In the genomic region with DNA sequence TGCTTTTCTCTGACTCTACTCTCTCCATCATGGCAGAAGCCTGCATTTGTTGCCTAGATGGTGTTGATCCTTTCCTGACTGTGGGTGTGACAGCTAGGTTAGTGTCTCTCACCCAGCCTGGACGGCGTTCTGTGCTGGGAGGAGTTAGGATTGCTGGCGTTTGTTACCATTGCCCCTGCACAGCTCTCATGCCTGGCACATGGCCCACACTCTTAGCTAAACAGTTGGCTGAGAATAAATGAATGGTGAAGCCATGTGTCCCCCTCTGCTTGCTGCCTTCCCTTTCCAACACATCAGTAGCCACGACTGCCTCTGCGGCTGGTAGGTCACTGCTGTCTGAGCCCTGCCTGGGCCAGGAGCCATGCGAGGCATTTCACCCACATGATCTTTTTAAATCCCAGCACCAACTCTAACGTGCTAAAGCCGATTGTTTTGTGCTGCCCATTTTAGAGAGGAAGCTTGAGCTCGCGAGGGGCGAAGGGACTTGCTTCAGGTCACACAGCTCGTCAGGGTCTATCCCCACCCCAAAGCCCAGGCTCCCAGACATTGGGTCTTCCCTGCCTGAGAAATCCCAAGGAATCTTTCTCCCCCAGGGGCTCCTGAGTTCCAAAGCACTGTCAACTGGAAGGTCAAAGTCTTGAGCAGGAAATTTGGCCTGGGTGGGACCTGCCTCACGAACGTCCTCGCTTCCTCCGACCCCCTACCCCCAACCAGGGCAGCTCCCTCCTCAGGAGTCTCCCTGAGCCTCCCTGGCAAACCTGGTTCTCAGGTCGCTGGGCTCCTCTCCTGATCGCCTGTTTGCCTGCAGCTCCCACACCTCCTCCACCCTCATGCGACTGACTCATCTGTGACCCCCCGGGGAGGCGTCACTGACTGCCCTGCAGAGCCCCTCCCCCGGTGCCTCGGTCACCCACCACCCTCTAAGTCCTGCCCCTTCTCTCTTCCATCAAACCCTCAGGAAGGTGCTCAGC, we compare ENCODE assay signal across 17 cellular contexts.
DNase-seq lines count a peak whose midpoint lies in the region; ATAC-seq and TF ChIP-seq lines count a peak whose summit lies in the region.
"Had no signal": no experiment of that assay in that cellular context is flagged by ENCODE, and none has a peak within 500 bp of the region (broad histone marks: within the 10 kb centered on the region; RNA-seq: fewer than 3 reads in every experiment).

No MANE protein-coding gene starts in this region.

- H3K27ac ChIP-seq in suprapubic skin (no peak overlapping the region), tibial nerve (no peak overlapping the region)
- H3K27ac ChIP-seq: 22Rv1, colonic mucosa had no signal

- TF ChIP-seq CTCF in suprapubic skin (IDR thresholded peaks at IDR 0.05) (no peak), tibial nerve (IDR thresholded peaks at IDR 0.05) (no peak)

- H3K4me1 ChIP-seq in suprapubic skin (no peaks in the 10 kb centered on the region), tibial nerve (no peaks in the 10 kb centered on the region)
- H3K4me1 ChIP-seq: colonic mucosa had no signal

- no peak overlapping the region for H3K27ac Mint-ChIP-seq in activated CD8-positive, alpha-beta memory T cell treated with anti-CD3 and anti-CD28 coated beads, Interleukin-2, amount 10 ng/mL, durations not matched to agents 7 days and 5 days

- H3K36me3 ChIP-seq in suprapubic skin: no peaks in the 10 kb centered on the region
- H3K36me3 ChIP-seq in tibial nerve: no peaks in the 10 kb centered on the region
- H3K36me3 ChIP-seq: colonic mucosa had no signal

- H3K4me1 Mint-ChIP-seq in activated CD8-positive, alpha-beta memory T cell treated with anti-CD3 and anti-CD28 coated beads, Interleukin-2, amount 10 ng/mL, durations not matched to agents 7 days and 5 days: no peaks in the 10 kb centered on the region

- H3K9me3 Mint-ChIP-seq in activated CD8-positive, alpha-beta memory T cell treated with anti-CD3 and anti-CD28 coated beads, Interleukin-2, amount 10 ng/mL, durations not matched to agents 7 days and 5 days (ENCODE audit: low read depth): no peaks in the 10 kb centered on the region
- H3K9me3 Mint-ChIP-seq: activated naive CD4-positive, alpha-beta T cell treated with anti-CD3 and anti-CD28 coated beads, Interleukin-2, amount 50 U/mL, for 72 hours had no signal

- H3K4me3 ChIP-seq in suprapubic skin: no peak overlapping the region
- no peak overlapping the region for H3K4me3 ChIP-seq in tibial nerve
- H3K4me3 ChIP-seq: colonic mucosa had no signal

- TF ChIP-seq EP300 in suprapubic skin (IDR thresholded peaks at IDR 0.05): no peak
- TF ChIP-seq EP300 in tibial nerve (IDR thresholded peaks at IDR 0.05): no peak

- CTCF ChIA-PET in activated CD8-positive, alpha-beta memory T cell treated with anti-CD3 and anti-CD28 coated beads, Interleukin-2, amount 10 ng/mL, durations not matched to agents 7 days and 5 days (lab: Charles Lee): no interaction called here

- 50% methylated on average over 19 of the region's 23 CpGs for WGBS in suprapubic skin
- WGBS in tibial nerve, 2 donors: 51 to 55% methylated on average over 23 of the region's 23 CpGs

- H3K27me3 Mint-ChIP-seq in activated CD8-positive, alpha-beta memory T cell treated with anti-CD3 and anti-CD28 coated beads, Interleukin-2, amount 10 ng/mL, durations not matched to agents 7 days and 5 days: peaks cover under 1% of the 10 kb centered on the region

- no peak overlapping the region for H3K4me3 Mint-ChIP-seq in activated CD8-positive, alpha-beta memory T cell treated with anti-CD3 and anti-CD28 coated beads, Interleukin-2, amount 10 ng/mL, durations not matched to agents 7 days and 5 days

- no peaks in the 10 kb centered on the region for H3K36me3 Mint-ChIP-seq in activated CD8-positive, alpha-beta memory T cell treated with anti-CD3 and anti-CD28 coated beads, Interleukin-2, amount 10 ng/mL, durations not matched to agents 7 days and 5 days
- H3K36me3 Mint-ChIP-seq: activated naive CD4-positive, alpha-beta T cell treated with anti-CD3 and anti-CD28 coated beads, Interleukin-2, amount 50 U/mL, for 72 hours had no signal

- TF ChIP-seq POLR2A in suprapubic skin (IDR thresholded peaks at IDR 0.05) (no peak), tibial nerve (IDR thresholded peaks at IDR 0.05) (no peak)

- no peak for ATAC-seq in activated CD8-positive, alpha-beta memory T cell treated with anti-CD3 and anti-CD28 coated beads, Interleukin-2, amount 10 ng/mL, durations not matched to agents 7 days and 5 days
- ATAC-seq in GM18502 (IDR thresholded peaks at IDR 0.05; ENCODE audit: poor library complexity, unreplicated experiment): no peak
- ATAC-seq: activated naive CD4-positive, alpha-beta T cell treated with anti-CD3 and anti-CD28 coated beads, Interleukin-2, amount 50 U/mL, for 72 hours; Panc1 had no signal

- DNase-seq in DMS 273 (lab: John Stamatoyannopoulos, UW; ENCODE audit: unreplicated experiment) (peak; percentile 14), DMS 273 treated with DMSO at 0.1 percent for 48 hours (lab: John Stamatoyannopoulos, UW) (no peak), hepatic stellate cell (ENCODE audit: low spot score) (peak; percentile 1), suprapubic skin (ENCODE audit: low spot score in 2 of 2) (peak; percentile 22 to 67), GM19240 (ENCODE audit: insufficient read length, low spot score) (no peak), tibial nerve (ENCODE audit: low spot score in 2 of 2) (no peak)
- peak; percentile 16 for DNase-seq in activated CD8-positive, alpha-beta memory T cell treated with anti-CD3 and anti-CD28 coated beads, Interleukin-2, amount 10 ng/mL, durations not matched to agents 7 days and 5 days
- DNase-seq: activated CD4-positive, alpha-beta T cell treated with anti-CD3 and anti-CD28 coated beads for 4 hours; colonic mucosa; foreskin fibroblast; Kasumi-1; NCI-H1092 treated with DMSO at 0.1 percent for 48 hours; SK-N-SH had no signal

- H3K27me3 ChIP-seq in suprapubic skin (peaks cover 11% of the 10 kb centered on the region), tibial nerve (no peaks in the 10 kb centered on the region)
- H3K27me3 ChIP-seq: colonic mucosa had no signal

- H3K9me3 ChIP-seq in suprapubic skin (no peaks in the 10 kb centered on the region), tibial nerve (no peaks in the 10 kb centered on the region)
- H3K9me3 ChIP-seq: colonic mucosa, SK-N-SH had no signal

Comparison
In these comparisons a context has a peak if more than half of its experiments do, and no peak if none do; other contexts are left out.
1. DNase-seq: peak in DMS 273 (single experiment), activated CD8-positive, alpha-beta memory T cell treated with anti-CD3 and anti-CD28 coated beads, Interleukin-2, amount 10 ng/mL, durations not matched to agents 7 days and 5 days (single experiment), hepatic stellate cell (single experiment) and suprapubic skin (2 of 2); none in DMS 273 treated with DMSO at 0.1 percent for 48 hours (single experiment), GM19240 (single experiment) and tibial nerve (0 of 2).